12 cellular contexts compared by ENCODE assay signal in the genomic region with DNA sequence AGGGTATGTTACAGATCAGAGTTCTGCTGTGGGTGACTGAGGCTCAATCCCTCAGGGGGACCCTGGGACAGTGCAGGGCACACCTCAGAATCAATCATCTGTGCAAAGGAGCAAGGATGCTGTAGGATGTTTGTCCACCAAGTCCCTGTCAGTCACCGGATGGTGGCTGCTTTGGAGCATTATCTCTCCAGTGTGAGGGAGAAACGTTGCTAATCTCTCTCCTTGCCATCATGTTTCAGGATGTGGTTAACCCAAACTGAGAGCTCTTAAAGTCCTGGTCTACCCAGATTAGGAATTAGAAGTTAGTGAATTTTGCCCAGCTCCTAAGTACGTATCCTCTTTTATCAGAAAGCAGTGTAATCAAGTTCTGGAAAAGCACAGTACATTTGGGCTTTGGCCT. TPM values are rescaled to one million over a fixed set of nuclear protein-coding genes. Genes with fewer than 3 reads are reported as not detected.
DNase-seq lines count a peak whose midpoint lies in the region; TF ChIP-seq lines count a peak whose summit lies in the region.
"Had no signal": no experiment of that assay in that cellular context is flagged by ENCODE, and none has a peak within 500 bp of the region (broad histone marks: within the 10 kb centered on the region; RNA-seq: fewer than 3 reads in every experiment).

No MANE protein-coding gene starts in this region.

- no peak overlapping the region for H2AFZ ChIP-seq in SK-N-SH (ENCODE audit: low read depth)

- H3K9me3 ChIP-seq in BLaER1 treated with 17β-estradiol and CSF1 and Interleukin-3, amounts not matched to agents 10 nM and 100 nM (replicated peaks in 1 of 11): peaks cover 0 to 4% (median 0%) of the 10 kb centered on the region in 11 experiments; a peak in 2 of 22 replicates
- no peaks in the 10 kb centered on the region for H3K9me3 ChIP-seq in SK-N-SH

- no peak for TF ChIP-seq EP300 in SK-N-SH (IDR thresholded peaks at IDR 0.05; ENCODE audit: borderline replicate concordance in 1 of 2, low read depth in 1 of 2, low read length in 1 of 2)

- H3K4me2 ChIP-seq in BLaER1 treated with 17β-estradiol and CSF1 and Interleukin-3, amounts not matched to agents 10 nM and 100 nM: peak overlapping the region in 8 of 11 experiments; percentile 10 to 50 (median 36); a peak in 14 of 22 replicates
- H3K4me2 ChIP-seq in SK-N-SH: no peak overlapping the region

- H3K4me3 ChIP-seq in BLaER1 treated with 17β-estradiol and CSF1 and Interleukin-3, amounts not matched to agents 10 nM and 100 nM: no peak overlapping the region
- H3K4me3 ChIP-seq in Jurkat, Clone E6-1 (ENCODE audit: low read length): no peak overlapping the region
- H3K4me3 ChIP-seq in NB4 (ENCODE audit: low read depth, low read length): no peak overlapping the region
- H3K4me3 ChIP-seq in SK-N-SH (ENCODE audit: low read depth in 2 of 2, low read length in 1 of 2): no peak overlapping the region

- H4K20me1 ChIP-seq in BLaER1 treated with 17β-estradiol and CSF1 and Interleukin-3, amounts not matched to agents 10 nM and 100 nM: no peaks in the 10 kb centered on the region
- no peaks in the 10 kb centered on the region for H4K20me1 ChIP-seq in SK-N-SH (ENCODE audit: insufficient read depth)

- no peak for TF ChIP-seq POLR2A in NB4 (IDR thresholded peaks at IDR 0.05; ENCODE audit: extremely low read depth, insufficient read length)

- H3K79me2 ChIP-seq in SK-N-SH (ENCODE audit: insufficient read depth): no peaks in the 10 kb centered on the region

- H3K27me3 ChIP-seq in BLaER1 treated with 17β-estradiol and CSF1 and Interleukin-3, amounts not matched to agents 10 nM and 100 nM: no peaks in the 10 kb centered on the region
- no peaks in the 10 kb centered on the region for H3K27me3 ChIP-seq in SK-N-SH (ENCODE audit: insufficient read depth)

- 37% methylated on average over 3 of the region's 3 CpGs for WGBS in SK-N-SH (ENCODE audit: low lambda C conversion rate)

- H3K9me2 ChIP-seq in SK-N-SH: no peaks in the 10 kb centered on the region

- no peak overlapping the region for H3K9ac ChIP-seq in BLaER1 treated with 17β-estradiol and CSF1 and Interleukin-3, amounts not matched to agents 10 nM and 100 nM
- no peak overlapping the region for H3K9ac ChIP-seq in SK-N-SH

- CTCF ChIA-PET in SK-N-SH (lab: Yijun Ruan, JAX): no interaction called here

- no peak overlapping the region for H3K27ac ChIP-seq in BLaER1 treated with 17β-estradiol and CSF1 and Interleukin-3, amounts not matched to agents 10 nM and 100 nM
- H3K27ac ChIP-seq in SK-N-SH (ENCODE audit: low read depth in 2 of 2, low read length in 1 of 2): no peak overlapping the region
- H3K27ac ChIP-seq: C4-2B had no signal

- no peak for TF ChIP-seq CTCF in NB4 (IDR thresholded peaks at IDR 0.05; ENCODE audit: low read depth, low read length)
- no peak for TF ChIP-seq CTCF in SK-N-SH (IDR thresholded peaks at IDR 0.05)

- no peaks in the 10 kb centered on the region for H3F3A ChIP-seq in SK-N-SH (replicated peaks; ENCODE audit: insufficient read depth)

- POLR2A ChIA-PET in SK-N-SH (lab: Yijun Ruan, JAX): no interaction called here

- no peak for TF ChIP-seq RAD21 in SK-N-SH (IDR thresholded peaks at IDR 0.05; ENCODE audit: low read length)

- no peaks in the 10 kb centered on the region for H3K36me3 ChIP-seq in BLaER1 treated with 17β-estradiol and CSF1 and Interleukin-3, amounts not matched to agents 10 nM and 100 nM
- no peaks in the 10 kb centered on the region for H3K36me3 ChIP-seq in SK-N-SH (replicated peaks in 1 of 2; ENCODE audit: control insufficient read depth in 1 of 2, insufficient read depth in 2 of 2, low read length in 1 of 2)

- DNase-seq in Jurkat, Clone E6-1 (ENCODE audit: low read depth, low spot score): peak; percentile 79
- peak; percentile 1 for DNase-seq in NB4 (ENCODE audit: low read depth)
- peak; percentile 17 for DNase-seq in UCSD-AML1 (lab: John Stamatoyannopoulos, UW; ENCODE audit: unreplicated experiment)
- no peak for DNase-seq in DMS 273 treated with DMSO at 0.1 percent for 48 hours (lab: John Stamatoyannopoulos, UW)
- no peak for DNase-seq in RKO (ENCODE audit: low spot score)
- no peak for DNase-seq in SK-N-SH
- DNase-seq: ACHN; CD4-positive, alpha-beta memory T cell; COR-L47; GF-D8 had no signal

- H3K4me1 ChIP-seq in BLaER1 treated with 17β-estradiol and CSF1 and Interleukin-3, amounts not matched to agents 10 nM and 100 nM: peaks cover 0 to 13% (median 8%) of the 10 kb centered on the region in 10 experiments; a peak in 15 of 20 replicates
- H3K4me1 ChIP-seq in SK-N-SH (ENCODE audit: control insufficient read depth in 1 of 2, insufficient read depth in 2 of 2, low read depth in 1 of 2, low read length in 1 of 2): no peaks in the 10 kb centered on the region

TF ChIP-seq in SK-N-SH, 30 proteins besides CTCF, POLR2A, EP300 and RAD21:
- TF ChIP-seq FOXM1 (IDR thresholded peaks at IDR 0.05; ENCODE audit: low read depth) (no peak), GABPA (IDR thresholded peaks at IDR 0.05; ENCODE audit: low read depth) (no peak), TEAD4 (IDR thresholded peaks at IDR 0.05; ENCODE audit: borderline replicate concordance, insufficient read depth) (no peak), FOXJ3 (CRISPR knock-in tag; IDR thresholded peaks at IDR 0.05) (no peak), JUND (IDR thresholded peaks at IDR 0.05) (no peak), EZH2phosphoT487 (IDR thresholded peaks at IDR 0.05; ENCODE audit: borderline replicate concordance, low read depth) (no peak), MXI1 (IDR thresholded peaks at IDR 0.05; ENCODE audit: low read depth, low read length) (no peak), ELF1 (IDR thresholded peaks at IDR 0.05) (no peak), ZBTB33 (IDR thresholded peaks at IDR 0.05; ENCODE audit: borderline replicate concordance, low read depth) (no peak), SMC3 (IDR thresholded peaks at IDR 0.05; ENCODE audit: low read depth, low read length) (no peak), RFX5 (IDR thresholded peaks at IDR 0.05; ENCODE audit: low read length) (no peak), IRF3 (IDR thresholded peaks at IDR 0.05; ENCODE audit: low read depth, low read length) (no peak), NFIC (IDR thresholded peaks at IDR 0.05; ENCODE audit: borderline replicate concordance) (no peak), MEF2A (IDR thresholded peaks at IDR 0.05; ENCODE audit: borderline replicate concordance, low read depth) (no peak), GATA2 (CRISPR knock-in tag; IDR thresholded peaks at IDR 0.05) (no peak), TAF1 (IDR thresholded peaks at IDR 0.05; ENCODE audit: borderline replicate concordance, low read depth, low read length) (no peak), YY1 (IDR thresholded peaks at IDR 0.05; ENCODE audit: low read depth) (no peak)
- TF ChIP-seq, protein P1, sequence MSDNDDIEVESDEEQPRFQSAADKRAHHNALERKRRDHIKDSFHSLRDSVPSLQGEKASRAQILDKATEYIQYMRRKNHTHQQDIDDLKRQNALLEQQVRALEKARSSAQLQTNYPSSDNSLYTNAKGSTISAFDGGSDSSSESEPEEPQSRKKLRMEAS (IDR thresholded peaks at IDR 0.05; ENCODE audit: low read depth): no peak
- TF ChIP-seq, protein P2, sequence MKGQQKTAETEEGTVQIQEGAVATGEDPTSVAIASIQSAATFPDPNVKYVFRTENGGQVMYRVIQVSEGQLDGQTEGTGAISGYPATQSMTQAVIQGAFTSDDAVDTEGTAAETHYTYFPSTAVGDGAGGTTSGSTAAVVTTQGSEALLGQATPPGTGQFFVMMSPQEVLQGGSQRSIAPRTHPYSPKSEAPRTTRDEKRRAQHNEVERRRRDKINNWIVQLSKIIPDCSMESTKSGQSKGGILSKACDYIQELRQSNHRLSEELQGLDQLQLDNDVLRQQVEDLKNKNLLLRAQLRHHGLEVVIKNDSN (IDR thresholded peaks at IDR 0.05; ENCODE audit: borderline replicate concordance, low read depth): no peak
- TF ChIP-seq, protein P3, sequence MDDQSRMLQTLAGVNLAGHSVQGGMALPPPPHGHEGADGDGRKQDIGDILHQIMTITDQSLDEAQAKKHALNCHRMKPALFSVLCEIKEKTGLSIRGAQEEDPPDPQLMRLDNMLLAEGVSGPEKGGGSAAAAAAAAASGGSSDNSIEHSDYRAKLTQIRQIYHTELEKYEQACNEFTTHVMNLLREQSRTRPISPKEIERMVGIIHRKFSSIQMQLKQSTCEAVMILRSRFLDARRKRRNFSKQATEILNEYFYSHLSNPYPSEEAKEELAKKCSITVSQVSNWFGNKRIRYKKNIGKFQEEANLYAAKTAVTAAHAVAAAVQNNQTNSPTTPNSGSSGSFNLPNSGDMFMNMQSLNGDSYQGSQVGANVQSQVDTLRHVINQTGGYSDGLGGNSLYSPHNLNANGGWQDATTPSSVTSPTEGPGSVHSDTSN (IDR thresholded peaks at IDR 0.05): no peak

RNA-seq across cellular contexts. Expression of gene LRRC3B, which starts 26.2 kb away (rescaled TPM):
- polyA plus RNA-seq in Jurkat, Clone E6-1 (2012; ENCODE audit: insufficient read depth, insufficient read length): not detected
- not detected in 2 replicates for polyA plus RNA-seq in SK-N-SH (2012; rRNA removed)
- polyA plus RNA-seq in SK-N-SH (2012; cell fraction: cytosol; rRNA removed): not detected in 2 replicates
- polyA plus RNA-seq in SK-N-SH (2012; cell fraction: nucleus; rRNA removed): not detected in 2 replicates
- polyA plus RNA-seq: CD4-positive, alpha-beta memory T cell had no signal

Comparison
In these comparisons a context has a peak if more than half of its experiments do, and no peak if none do; other contexts are left out.
1. DNase-seq: peak in Jurkat, Clone E6-1 (single experiment), NB4 (single experiment) and UCSD-AML1 (single experiment); none in DMS 273 treated with DMSO at 0.1 percent for 48 hours (single experiment), RKO (single experiment) and SK-N-SH (single experiment).